1 cellular context compared by ENCODE assay signal in genomic region chr10:96092999-96093767, GRCh38.
TF ChIP-seq lines count a peak whose summit lies in the region.

No MANE protein-coding gene starts in this region.

TF ChIP-seq in H1, 55 proteins besides CTCF, POLR2A, EP300 and RAD21 (continued from another document):
- no peak for TF ChIP-seq ATF2 (IDR thresholded peaks at IDR 0.05; ENCODE audit: low read length)
- TF ChIP-seq TEAD4 (IDR thresholded peaks at IDR 0.05; ENCODE audit: low read depth, low read length): no peak
- TF ChIP-seq CHD1 (IDR thresholded peaks at IDR 0.05; ENCODE audit: low read depth, low read length): no peak
- TF ChIP-seq SP4 (IDR thresholded peaks at IDR 0.05; ENCODE audit: low read length): no peak
- TF ChIP-seq BCL11A (IDR thresholded peaks at IDR 0.05; ENCODE audit: low read depth in 2 of 2, low read length in 2 of 2): no peak
- TF ChIP-seq FOSL1 (IDR thresholded peaks at IDR 0.05; ENCODE audit: insufficient read depth, low read depth, low read length): no peak
- TF ChIP-seq KDM5A (IDR thresholded peaks at IDR 0.05; ENCODE audit: low read length): no peak
- TF ChIP-seq SP1 (IDR thresholded peaks at IDR 0.05; ENCODE audit: low read depth, low read length): no peak
- TF ChIP-seq KDM4A (IDR thresholded peaks at IDR 0.05; ENCODE audit: low read depth, low read length, severe bottlenecking): no peak
- TF ChIP-seq EGR1 (IDR thresholded peaks at IDR 0.05; ENCODE audit: borderline replicate concordance, low read depth, low read length): no peak
- no peak for TF ChIP-seq TCF12 (IDR thresholded peaks at IDR 0.05; ENCODE audit: low read depth, low read length)
- TF ChIP-seq MAX (IDR thresholded peaks at IDR 0.05): no peak
